9 cellular contexts compared by ENCODE assay signal in genomic region chr12:66170606-66171005, GRCh38. TPM values are rescaled to one million over a fixed set of nuclear protein-coding genes. Genes with fewer than 3 reads are reported as not detected.
DNase-seq lines count a peak whose midpoint lies in the region; ATAC-seq and TF ChIP-seq lines count a peak whose summit lies in the region.
"Had no signal": no experiment of that assay in that cellular context is flagged by ENCODE, and none has a peak within 500 bp of the region (broad histone marks: within the 10 kb centered on the region; RNA-seq: fewer than 3 reads in every experiment).

No MANE protein-coding gene starts in this region.

- H4K20me1 ChIP-seq in PC-3 (ENCODE audit: low read length) = no peaks in the 10 kb centered on the region

- WGBS in endodermal cell (ENCODE audit: insufficient coverage in 1 of 2, insufficient read length in 1 of 2), 2 experiments = 92 to 93% methylated on average over 2 to 3 of the region's 3 CpGs
- WGBS in psoas muscle, 3 donors = 77 to 83% (median 81%) methylated on average over 3 of the region's 3 CpGs

- H3K27me3 Mint-ChIP-seq in endodermal cell (ENCODE audit: insufficient read depth) = no peaks in the 10 kb centered on the region

- no peaks in the 10 kb centered on the region for H3F3A ChIP-seq in PC-3 (ENCODE audit: low read length, unreplicated experiment)

- H3K36me3 Mint-ChIP-seq in endodermal cell (ENCODE audit: low read depth) = peaks cover 7% of the 10 kb centered on the region

- ATAC-seq in PC-3 (no peak), psoas muscle (no peak)

- intact Hi-C loops in PC-3 (cut with micrococcal nuclease) = no loop called here
- intact Hi-C loops in psoas muscle (cut with DNase I) = no loop called here

- peak overlapping the region; percentile 80 for H3K4me3 Mint-ChIP-seq in endodermal cell

- H3K27me3 ChIP-seq in PC-3 (ENCODE audit: low read length) (no peaks in the 10 kb centered on the region), endodermal cell (ENCODE audit: control insufficient read depth, insufficient read depth, low read length, poor library complexity, severe bottlenecking) (no peaks in the 10 kb centered on the region), psoas muscle (ENCODE audit: insufficient read depth in 3 of 3, low read length in 2 of 3) (no peaks in the 10 kb centered on the region), H7 (ENCODE audit: control insufficient read depth, insufficient read depth, low read length) (no peaks in the 10 kb centered on the region)

- TF ChIP-seq CTCF in PC-3 (conservative IDR thresholded peaks at IDR 0.05; ENCODE audit: low read depth, low read length) (no peak), endodermal cell (conservative IDR thresholded peaks at IDR 0.05) (no peak), psoas muscle (IDR thresholded peaks at IDR 0.05) (no peak)

- H3K4me2 ChIP-seq in PC-3 (ENCODE audit: low read length) = peak overlapping the region; percentile 99

- peaks cover 41% of the 10 kb centered on the region for H3K9me3 Mint-ChIP-seq in endodermal cell

- H3K9ac ChIP-seq in PC-3 (ENCODE audit: low read length) (peak overlapping the region; percentile 90; the same call in 1 of the 2 replicates), endodermal cell (ENCODE audit: extremely low read depth, low read length, poor library complexity, severe bottlenecking) (no peak overlapping the region)

- H3K27ac Mint-ChIP-seq in endodermal cell = no peak overlapping the region

- BruUV-seq in PC-3 (replicated peaks; lab: Mats Ljungman, UMichigan) = no TSS peak

- peak overlapping the region; percentile 94 for H3K4me3 ChIP-seq in GM08714 (ENCODE audit: low read length)
- H3K4me3 ChIP-seq in PC-3 (ENCODE audit: low read length) = peak overlapping the region; percentile 89
- H3K4me3 ChIP-seq in endodermal cell (ENCODE audit: low read length) = no peak overlapping the region
- H3K4me3 ChIP-seq in psoas muscle = peak overlapping the region; percentile 98
- H3K4me3 ChIP-seq in H7 (ENCODE audit: insufficient read depth, low read depth, low read length) = no peak overlapping the region

- CTCF ChIA-PET in PC-3 (lab: Charles Lee) = no interaction called here

- H3K4me1 ChIP-seq in PC-3 (ENCODE audit: insufficient read depth, low read length) = peaks cover 9% of the 10 kb centered on the region
- H3K4me1 ChIP-seq in endodermal cell (ENCODE audit: control insufficient read depth, insufficient read depth, low read length) = no peaks in the 10 kb centered on the region
- peaks cover 13% of the 10 kb centered on the region for H3K4me1 ChIP-seq in psoas muscle

- no peak overlapping the region for H2AFZ ChIP-seq in PC-3 (ENCODE audit: low read length)

- no peaks in the 10 kb centered on the region for H3K9me2 ChIP-seq in PC-3 (replicated peaks; ENCODE audit: low read length)

- peaks cover 35% of the 10 kb centered on the region for H3K79me2 ChIP-seq in PC-3 (ENCODE audit: low read length)

- H3K9me3 ChIP-seq in PC-3 (ENCODE audit: low read length) (no peaks in the 10 kb centered on the region), endodermal cell (ENCODE audit: control insufficient read depth, low read length) (peaks cover 35% of the 10 kb centered on the region), psoas muscle (no peaks in the 10 kb centered on the region)

- DNase-seq in PC-3 (no peak), endodermal cell (no peak), psoas muscle (no peak), DMS79 treated with DMSO at 0.1 percent for 48 hours (lab: John Stamatoyannopoulos, UW) (no peak), H7 (no peak), SW 1271 (lab: John Stamatoyannopoulos, UW) (no peak)
- no peak for DNase-seq in stimulated activated naive CD4-positive, alpha-beta T cell treated with Interleukin-2 at 50 U/mL for 16 hours (lab: John Stamatoyannopoulos, UW)
- DNase-seq: NCI-H526 treated with DMSO at 0.1 percent for 48 hours had no signal

- H3K4me1 Mint-ChIP-seq in endodermal cell = peaks cover 3% of the 10 kb centered on the region

- H3K27ac ChIP-seq in PC-3 (ENCODE audit: low read length) = no peak overlapping the region
- H3K27ac ChIP-seq in endodermal cell (ENCODE audit: low read depth, low read length) = no peak overlapping the region
- peak overlapping the region; percentile 100 for H3K27ac ChIP-seq in psoas muscle

- H3K36me3 ChIP-seq in PC-3 (ENCODE audit: low read depth, low read length) (no peaks in the 10 kb centered on the region), endodermal cell (ENCODE audit: control insufficient read depth, insufficient read depth, low read length) (peaks cover 5% of the 10 kb centered on the region), psoas muscle (ENCODE audit: insufficient read depth in 1 of 2, low read depth in 1 of 2) (peaks cover 0 to 9% of the 10 kb centered on the region in 2 donors), H7 (replicated peaks; ENCODE audit: control insufficient read depth, insufficient read depth, low read length) (no peaks in the 10 kb centered on the region)

- POLR2A ChIA-PET in PC-3 (lab: Charles Lee; ENCODE audit: unreplicated experiment) = no interaction called here

RNA-seq across cellular contexts. Expression of gene TMBIM4, which starts 0.8 kb away (rescaled TPM):
- total RNA-seq in PC-3 (2014; rRNA removed) (36.3 and 63.2 TPM in 2 replicates), endodermal cell (10 to 100 TPM; 18.7 to 21.9 TPM), psoas muscle (10 to 100 TPM; 35.1 to 60.1 (median 42.3) TPM)
- polyA plus RNA-seq in endodermal cell (2013, experiment 1 of 2) = 65.3 TPM
- 46.0 TPM for polyA plus RNA-seq in endodermal cell (2013, experiment 2 of 2)
- 10 to 100 TPM; 40.7 to 64.8 (median 44.0) TPM for polyA plus RNA-seq in psoas muscle
- 0.07 TPM in 1 of 2 replicates, not detected in the other for total RNA-seq in H7 (2014; rRNA removed; shearing (Covaris generic))

RNA-seq across cellular contexts. Expression of gene IRAK3, which starts 18.4 kb away (rescaled TPM):
- total RNA-seq in PC-3 (2014; rRNA removed) = not detected in 2 replicates
- total RNA-seq in endodermal cell = under 1 TPM; 0.27 to 0.59 TPM
- 0.36 TPM for polyA plus RNA-seq in endodermal cell (2013, experiment 1 of 2)
- 0.37 TPM for polyA plus RNA-seq in endodermal cell (2013, experiment 2 of 2)
- 1 to 10 TPM; 1.5 to 4.0 (median 3.6) TPM for total RNA-seq in psoas muscle
- 1 to 10 TPM in 2 of 3 donors, under 1 TPM in 1; 0.97 to 2.2 (median 1.3) TPM for polyA plus RNA-seq in psoas muscle
- total RNA-seq in H7 (2014; rRNA removed; shearing (Covaris generic)) = 0.28 and 0.41 TPM in 2 replicates

RNA-seq across cellular contexts. Expression of gene LLPH, which starts 40.1 kb away (rescaled TPM):
- total RNA-seq in PC-3 (2014; rRNA removed) (11.2 and 16.5 TPM in 2 replicates), endodermal cell (10 to 100 TPM; 16.5 to 25.7 TPM), psoas muscle (10 to 100 TPM; 13.4 to 28.9 (median 22.0) TPM)
- polyA plus RNA-seq in endodermal cell (2013, experiment 1 of 2) = 18.4 TPM
- polyA plus RNA-seq in endodermal cell (2013, experiment 2 of 2) = 20.4 TPM
- polyA plus RNA-seq in psoas muscle = 10 to 100 TPM; 22.9 to 57.1 (median 53.3) TPM
- total RNA-seq in H7 (2014; rRNA removed; shearing (Covaris generic)) = 4.4 and 8.5 TPM in 2 replicates

Comparison
In these comparisons a context has a peak if more than half of its experiments do, and no peak if none do; other contexts are left out.
1. H3K4me3 ChIP-seq: peak in GM08714 (single experiment), PC-3 (single experiment) and psoas muscle (single experiment); none in endodermal cell (single experiment) and H7 (single experiment).
2. RNA of gene TMBIM4, which starts 0.8 kb away (total RNA-seq): 35.1 to 60.1 TPM in psoas muscle, 36.3 to 63.2 TPM in PC-3 and 18.7 to 21.9 TPM in endodermal cell; 0.07 TPM in H7; every median in the first group is over 10 times any median in the second.